ENCODE assay signal across 1 cellular context in the genomic region with DNA sequence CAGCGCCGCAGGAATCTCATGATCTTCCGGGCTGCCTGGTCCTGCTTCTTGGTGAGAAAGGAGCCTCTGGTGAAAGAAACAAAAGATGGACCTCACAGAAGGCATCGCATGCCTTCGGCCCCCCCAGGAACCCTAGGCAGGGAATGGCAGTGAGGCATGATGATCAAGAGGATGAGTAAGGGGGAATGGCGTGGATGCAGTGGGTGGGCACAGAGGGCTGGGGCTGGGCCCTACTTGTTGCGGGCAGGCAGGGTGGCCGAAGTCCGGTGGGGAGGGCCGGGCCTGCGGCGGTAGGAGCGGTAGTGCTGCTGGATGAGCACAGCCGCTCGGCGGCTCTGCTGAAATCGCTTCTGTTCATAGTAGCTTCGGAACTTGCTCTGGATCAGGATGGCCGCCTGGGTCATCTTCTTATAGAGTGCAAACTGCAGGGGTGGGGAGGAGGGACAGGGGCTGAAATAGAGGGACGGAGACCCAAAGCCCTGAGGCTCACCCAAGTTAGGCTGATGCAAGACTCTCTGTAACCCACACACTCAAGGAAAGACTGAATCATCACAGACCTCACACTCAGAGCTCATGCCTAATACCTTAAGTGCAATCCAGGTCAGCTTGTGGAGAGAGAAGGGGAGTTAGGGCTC.
TF ChIP-seq lines count a peak whose summit lies in the region.

No MANE protein-coding gene starts in this region.

TF ChIP-seq in GM12878, 131 proteins besides CTCF, POLR2A, EP300 and RAD21:
- no peak for TF ChIP-seq CREB1 (IDR thresholded peaks at IDR 0.05; ENCODE audit: low read depth)
- no peak for TF ChIP-seq NBN (IDR thresholded peaks at IDR 0.05)
- TF ChIP-seq IKZF2 (IDR thresholded peaks at IDR 0.05) = no peak
- no peak for TF ChIP-seq FOXK2 (IDR thresholded peaks at IDR 0.05)
- TF ChIP-seq, protein P1, sequence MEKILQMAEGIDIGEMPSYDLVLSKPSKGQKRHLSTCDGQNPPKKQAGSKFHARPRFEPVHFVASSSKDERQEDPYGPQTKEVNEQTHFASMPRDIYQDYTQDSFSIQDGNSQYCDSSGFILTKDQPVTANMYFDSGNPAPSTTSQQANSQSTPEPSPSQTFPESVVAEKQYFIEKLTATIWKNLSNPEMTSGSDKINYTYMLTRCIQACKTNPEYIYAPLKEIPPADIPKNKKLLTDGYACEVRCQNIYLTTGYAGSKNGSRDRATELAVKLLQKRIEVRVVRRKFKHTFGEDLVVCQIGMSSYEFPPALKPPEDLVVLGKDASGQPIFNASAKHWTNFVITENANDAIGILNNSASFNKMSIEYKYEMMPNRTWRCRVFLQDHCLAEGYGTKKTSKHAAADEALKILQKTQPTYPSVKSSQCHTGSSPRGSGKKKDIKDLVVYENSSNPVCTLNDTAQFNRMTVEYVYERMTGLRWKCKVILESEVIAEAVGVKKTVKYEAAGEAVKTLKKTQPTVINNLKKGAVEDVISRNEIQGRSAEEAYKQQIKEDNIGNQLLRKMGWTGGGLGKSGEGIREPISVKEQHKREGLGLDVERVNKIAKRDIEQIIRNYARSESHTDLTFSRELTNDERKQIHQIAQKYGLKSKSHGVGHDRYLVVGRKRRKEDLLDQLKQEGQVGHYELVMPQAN (conservative IDR thresholded peaks at IDR 0.05) = no peak
- TF ChIP-seq SRF (IDR thresholded peaks at IDR 0.05; ENCODE audit: low read depth in 2 of 2, low read length in 2 of 2) = no peak
- no peak for TF ChIP-seq POLR2AphosphoS5 (IDR thresholded peaks at IDR 0.05; ENCODE audit: low read length)
- TF ChIP-seq STAT3 (IDR thresholded peaks at IDR 0.05; ENCODE audit: low read depth, low read length) = no peak
- TF ChIP-seq BRCA1 (IDR thresholded peaks at IDR 0.05; ENCODE audit: low read depth, low read length) = no peak
- TF ChIP-seq CBFB (IDR thresholded peaks at IDR 0.05; ENCODE audit: low read depth) = no peak
- no peak for TF ChIP-seq SIX5 (IDR thresholded peaks at IDR 0.05; ENCODE audit: low read depth, low read length, severe bottlenecking)
- no peak for TF ChIP-seq ZSCAN29 (IDR thresholded peaks at IDR 0.05)
- TF ChIP-seq HDAC6 (IDR thresholded peaks at IDR 0.05; ENCODE audit: unreplicated experiment) = no peak
- no peak for TF ChIP-seq ZZZ3 (IDR thresholded peaks at IDR 0.05; ENCODE audit: control insufficient read depth, insufficient read length, low read depth)
- no peak for TF ChIP-seq ZBED1 (IDR thresholded peaks at IDR 0.05; ENCODE audit: borderline replicate concordance)
- TF ChIP-seq NR2F1 (conservative IDR thresholded peaks at IDR 0.05) = no peak
- TF ChIP-seq ATF7 (IDR thresholded peaks at IDR 0.05; ENCODE audit: low read depth) = no peak
- no peak for TF ChIP-seq POU2F2 (IDR thresholded peaks at IDR 0.05; ENCODE audit: borderline replicate concordance, low read depth, low read length)
- TF ChIP-seq RELA (IDR thresholded peaks at IDR 0.05; ENCODE audit: borderline replicate concordance, partially characterized antibody) = no peak
- TF ChIP-seq, protein P2, sequence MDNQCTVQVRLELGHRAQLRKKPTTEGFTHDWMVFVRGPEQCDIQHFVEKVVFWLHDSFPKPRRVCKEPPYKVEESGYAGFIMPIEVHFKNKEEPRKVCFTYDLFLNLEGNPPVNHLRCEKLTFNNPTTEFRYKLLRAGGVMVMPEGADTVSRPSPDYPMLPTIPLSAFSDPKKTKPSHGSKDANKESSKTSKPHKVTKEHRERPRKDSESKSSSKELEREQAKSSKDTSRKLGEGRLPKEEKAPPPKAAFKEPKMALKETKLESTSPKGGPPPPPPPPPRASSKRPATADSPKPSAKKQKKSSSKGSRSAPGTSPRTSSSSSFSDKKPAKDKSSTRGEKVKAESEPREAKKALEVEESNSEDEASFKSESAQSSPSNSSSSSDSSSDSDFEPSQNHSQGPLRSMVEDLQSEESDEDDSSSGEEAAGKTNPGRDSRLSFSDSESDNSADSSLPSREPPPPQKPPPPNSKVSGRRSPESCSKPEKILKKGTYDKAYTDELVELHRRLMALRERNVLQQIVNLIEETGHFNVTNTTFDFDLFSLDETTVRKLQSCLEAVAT (IDR thresholded peaks at IDR 0.05) = no peak
TF ChIP-seq in GM12878: peak in this region for 0.
